In the genomic region with DNA sequence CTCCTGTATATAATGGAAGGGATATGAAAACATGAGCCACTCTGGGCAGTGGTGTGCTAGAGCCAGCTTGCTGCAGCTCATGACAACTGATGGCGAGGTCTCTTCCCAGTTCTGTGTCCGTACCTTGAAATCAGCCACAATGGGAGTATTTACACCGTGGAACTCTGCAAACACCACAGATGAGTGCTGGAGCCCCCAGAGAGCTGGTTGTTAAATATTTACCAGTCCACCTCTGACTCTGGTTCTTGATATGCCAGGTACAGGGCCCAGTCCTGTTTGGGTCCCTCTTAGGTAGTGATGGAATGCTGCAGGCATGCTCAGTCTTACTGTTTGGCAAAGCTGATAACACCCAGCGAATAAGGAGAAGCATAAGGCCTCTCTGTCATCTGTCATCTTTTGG, we compare ENCODE assay signal across 13 cellular contexts.
"Had no signal": no experiment of that assay in that cellular context is flagged by ENCODE, and none has a peak within 500 bp of the region (broad histone marks: within the 10 kb centered on the region; RNA-seq: fewer than 3 reads in every experiment).

No MANE protein-coding gene starts in this region.

- H3K9me3 ChIP-seq: transverse colon had no signal

- H3K4me3 Mint-ChIP-seq: activated CD4-positive, alpha-beta memory T cell treated with anti-CD3 and anti-CD28 coated beads, Interleukin-2, amount 10 ng/mL, durations not matched to agents 7 days and 5 days; activated naive CD8-positive, alpha-beta T cell treated with anti-CD3 and anti-CD28 coated beads, Interleukin-2, amount 50 U/mL, for 24 hours; central memory CD8-positive, alpha-beta T cell; stimulated activated memory B cell treated with anti-CD40 and anti-IgM and Interleukin-4, amounts not matched to agents 10 μg/mL and 1 μg/mL and 100 μg/mL, for 72 hours; T-cell had no signal

- H3K27me3 Mint-ChIP-seq: activated CD4-positive, alpha-beta memory T cell treated with anti-CD3 and anti-CD28 coated beads, Interleukin-2, amount 10 ng/mL, durations not matched to agents 7 days and 5 days had no signal

- H3K9me3 Mint-ChIP-seq: activated CD4-positive, alpha-beta memory T cell treated with anti-CD3 and anti-CD28 coated beads, Interleukin-2, amount 10 ng/mL, durations not matched to agents 7 days and 5 days; central memory CD8-positive, alpha-beta T cell; T-cell had no signal

- H3K4me1 Mint-ChIP-seq: activated CD4-positive, alpha-beta memory T cell treated with anti-CD3 and anti-CD28 coated beads, Interleukin-2, amount 10 ng/mL, durations not matched to agents 7 days and 5 days; activated naive CD8-positive, alpha-beta T cell treated with anti-CD3 and anti-CD28 coated beads, Interleukin-2, amount 50 U/mL, for 24 hours; central memory CD8-positive, alpha-beta T cell; stimulated activated memory B cell treated with anti-CD40 and anti-IgM and Interleukin-4, amounts not matched to agents 10 μg/mL and 1 μg/mL and 100 μg/mL, for 72 hours; T-cell had no signal

- H3K27ac ChIP-seq: transverse colon, VCaP had no signal

- ATAC-seq: activated naive CD8-positive, alpha-beta T cell treated with anti-CD3 and anti-CD28 coated beads, Interleukin-2, amount 50 U/mL, for 24 hours; left colon; stimulated activated memory B cell treated with anti-CD40 and anti-IgM and Interleukin-4, amounts not matched to agents 10 μg/mL and 1 μg/mL and 100 μg/mL, for 72 hours; T-cell had no signal

- DNase-seq: activated CD4-positive, alpha-beta memory T cell treated with anti-CD3 and anti-CD28 coated beads, Interleukin-2, amount 10 ng/mL, durations not matched to agents 7 days and 5 days; activated naive CD4-positive, alpha-beta T cell treated with Interleukin-2 at 50 U/mL for 16 hours; activated naive CD8-positive, alpha-beta T cell treated with anti-CD3 and anti-CD28 coated beads, Interleukin-2, amount 50 U/mL, for 24 hours; effector memory CD4-positive, alpha-beta T cell; left colon; mesendoderm; retina; T-cell; transverse colon had no signal

- H3K36me3 ChIP-seq: transverse colon had no signal

- H3K27ac Mint-ChIP-seq: activated CD4-positive, alpha-beta memory T cell treated with anti-CD3 and anti-CD28 coated beads, Interleukin-2, amount 10 ng/mL, durations not matched to agents 7 days and 5 days; activated naive CD8-positive, alpha-beta T cell treated with anti-CD3 and anti-CD28 coated beads, Interleukin-2, amount 50 U/mL, for 24 hours; stimulated activated memory B cell treated with anti-CD40 and anti-IgM and Interleukin-4, amounts not matched to agents 10 μg/mL and 1 μg/mL and 100 μg/mL, for 72 hours; T-cell had no signal

- H3K36me3 Mint-ChIP-seq: stimulated activated memory B cell treated with anti-CD40 and anti-IgM and Interleukin-4, amounts not matched to agents 10 μg/mL and 1 μg/mL and 100 μg/mL, for 72 hours; T-cell had no signal

- H3K27me3 ChIP-seq: transverse colon had no signal

- H3K4me3 ChIP-seq: skin epidermis, transverse colon had no signal
